Comparison of ENCODE assay signal across 8 cellular contexts in genomic region chr1:153510984-153511410, GRCh38. TPM values are rescaled to one million over a fixed set of nuclear protein-coding genes. Genes with fewer than 3 reads are reported as not detected.
A peak's percentile ranks its signal among the peaks of the same experiment; 100 is the strongest.
DNase-seq lines count a peak whose midpoint lies in the region; ATAC-seq and TF ChIP-seq lines count a peak whose summit lies in the region.

No MANE protein-coding gene starts in this region.

- peak; percentile 81 for DNase-seq in EH (ENCODE audit: low read depth)
- peak; percentile 90 for DNase-seq in RPMI8226
- DNase-seq in activated T-helper 1 cell treated with anti-CD3 and anti-CD28 coated beads, Interleukin-12 subunit alpha, Interleukin-12 subunit beta, Interleukin-2, Interleukin-4 antibody, amounts not matched to agents 30 ng/mL and 10 ng/mL and 1 ng/mL, durations not matched to agents 14 hours and 24 hours and 36 hours (ENCODE audit: low spot score): peak; percentile 65
- DNase-seq in fibroblast of the aortic adventitia (ENCODE audit: low read depth): peak; percentile 84
- DNase-seq in occipital lobe (lab: John Stamatoyannopoulos, UW): peak; percentile 49
- peak; percentile 83 for DNase-seq in testis

- H3K27ac Mint-ChIP-seq in activated T-helper 1 cell treated with anti-CD3 and anti-CD28 coated beads, Interleukin-12 subunit alpha, Interleukin-12 subunit beta, Interleukin-2, Interleukin-4 antibody, amounts not matched to agents 30 ng/mL and 10 ng/mL and 1 ng/mL, durations not matched to agents 14 hours and 24 hours and 36 hours: peak overlapping the region; percentile 55

- no peaks in the 10 kb centered on the region for H3K9me3 Mint-ChIP-seq in activated T-helper 1 cell treated with anti-CD3 and anti-CD28 coated beads, Interleukin-12 subunit alpha, Interleukin-12 subunit beta, Interleukin-2, Interleukin-4 antibody, amounts not matched to agents 30 ng/mL and 10 ng/mL and 1 ng/mL, durations not matched to agents 14 hours and 24 hours and 36 hours

- WGBS in testis, 2 donors: 16 to 42% methylated on average over 7 of the region's 7 CpGs

- H3K27me3 Mint-ChIP-seq in activated T-helper 1 cell treated with anti-CD3 and anti-CD28 coated beads, Interleukin-12 subunit alpha, Interleukin-12 subunit beta, Interleukin-2, Interleukin-4 antibody, amounts not matched to agents 30 ng/mL and 10 ng/mL and 1 ng/mL, durations not matched to agents 14 hours and 24 hours and 36 hours (ENCODE audit: insufficient read depth): peaks cover 2% of the 10 kb centered on the region

- no peak overlapping the region for H3K4me3 Mint-ChIP-seq in activated T-helper 1 cell treated with anti-CD3 and anti-CD28 coated beads, Interleukin-12 subunit alpha, Interleukin-12 subunit beta, Interleukin-2, Interleukin-4 antibody, amounts not matched to agents 30 ng/mL and 10 ng/mL and 1 ng/mL, durations not matched to agents 14 hours and 24 hours and 36 hours

- H3K4me1 Mint-ChIP-seq in activated T-helper 1 cell treated with anti-CD3 and anti-CD28 coated beads, Interleukin-12 subunit alpha, Interleukin-12 subunit beta, Interleukin-2, Interleukin-4 antibody, amounts not matched to agents 30 ng/mL and 10 ng/mL and 1 ng/mL, durations not matched to agents 14 hours and 24 hours and 36 hours (ENCODE audit: low read depth): peaks cover 21% of the 10 kb centered on the region

- no peak overlapping the region for H3K27ac ChIP-seq in testis

- H3K4me1 ChIP-seq in testis: peaks cover 27% of the 10 kb centered on the region

- no peak for TF ChIP-seq POLR2A in testis (IDR thresholded peaks at IDR 0.05)

- no peaks in the 10 kb centered on the region for H3K27me3 ChIP-seq in testis

- H3K36me3 ChIP-seq in testis (ENCODE audit: low read depth, missing control alignments): no peaks in the 10 kb centered on the region

- H3K4me3 ChIP-seq in fibroblast of the aortic adventitia (ENCODE audit: low read depth, low read length) (no peak overlapping the region), testis (no peak overlapping the region)

- intact Hi-C loops in activated T-helper 1 cell treated with anti-CD3 and anti-CD28 coated beads, Interleukin-12 subunit alpha, Interleukin-12 subunit beta, Interleukin-2, Interleukin-4 antibody, amounts not matched to agents 30 ng/mL and 10 ng/mL and 1 ng/mL, durations not matched to agents 14 hours and 24 hours and 36 hours (cut with micrococcal nuclease): loop anchor here (1.0 to 2.0 kb wide), 6 partner anchors 21 to 238 kb away; partner anchors contain the start of gene ILF2
- intact Hi-C loops in testis (cut with DNase I; ENCODE audit: low total_unique reads): loop anchor here (5.0 kb wide), 1 partner anchor 61 kb away; no protein-coding TSS in a partner anchor

- no peaks in the 10 kb centered on the region for H3K36me3 Mint-ChIP-seq in activated T-helper 1 cell treated with anti-CD3 and anti-CD28 coated beads, Interleukin-12 subunit alpha, Interleukin-12 subunit beta, Interleukin-2, Interleukin-4 antibody, amounts not matched to agents 30 ng/mL and 10 ng/mL and 1 ng/mL, durations not matched to agents 14 hours and 24 hours and 36 hours (ENCODE audit: low read depth)

- no peaks in the 10 kb centered on the region for H3K9me3 ChIP-seq in testis

- peak; percentile 89 for TF ChIP-seq CTCF in LNCAP (IDR thresholded peaks at IDR 0.05)
- peak; percentile 96 for TF ChIP-seq CTCF in fibroblast of the aortic adventitia (IDR thresholded peaks at IDR 0.05; ENCODE audit: insufficient read depth, low read length)
- peak; percentile 51 to 76 (median 73) for TF ChIP-seq CTCF in testis (IDR thresholded peaks at IDR 0.05)

- no peak for ATAC-seq in HG03025 (IDR thresholded peaks at IDR 0.05; ENCODE audit: low FRiP score, unreplicated experiment)

RNA-seq across cellular contexts. Expression of gene S100A6, which starts 24.8 kb away (rescaled TPM):
- total RNA-seq in activated T-helper 1 cell treated with anti-CD3 and anti-CD28 coated beads, Interleukin-12 subunit alpha, Interleukin-12 subunit beta, Interleukin-2, Interleukin-4 antibody, amounts not matched to agents 30 ng/mL and 10 ng/mL and 1 ng/mL, durations not matched to agents 14 hours and 24 hours and 36 hours: 154 and 159 TPM in 2 replicates
- total RNA-seq in fibroblast of the aortic adventitia (ENCODE audit: low replicate concordance) (681 and 1,303 TPM in 2 replicates), occipital lobe (9.2 TPM), testis (10 to 100 TPM; 30.9 to 57.4 TPM)
- polyA plus RNA-seq in testis (ENCODE audit: insufficient read depth, low read depth, low replicate concordance): 372 TPM

RNA-seq across cellular contexts. Expression of gene S100A5, which starts 29.7 kb away (rescaled TPM):
- total RNA-seq in activated T-helper 1 cell treated with anti-CD3 and anti-CD28 coated beads, Interleukin-12 subunit alpha, Interleukin-12 subunit beta, Interleukin-2, Interleukin-4 antibody, amounts not matched to agents 30 ng/mL and 10 ng/mL and 1 ng/mL, durations not matched to agents 14 hours and 24 hours and 36 hours: 1.3 and 1.6 TPM in 2 replicates
- total RNA-seq in fibroblast of the aortic adventitia (ENCODE audit: low replicate concordance) (0.99 TPM in 1 of 2 replicates, not detected in the other), occipital lobe (not detected), testis (1 to 10 TPM in 1 of 2 donors, not detected in 1; 1.3 TPM)
- not detected for polyA plus RNA-seq in testis (ENCODE audit: insufficient read depth, low read depth, low replicate concordance)

RNA-seq across cellular contexts. Expression of gene S100A4, which starts 34.6 kb away (rescaled TPM):
- 165 and 167 TPM in 2 replicates for total RNA-seq in activated T-helper 1 cell treated with anti-CD3 and anti-CD28 coated beads, Interleukin-12 subunit alpha, Interleukin-12 subunit beta, Interleukin-2, Interleukin-4 antibody, amounts not matched to agents 30 ng/mL and 10 ng/mL and 1 ng/mL, durations not matched to agents 14 hours and 24 hours and 36 hours
- 203 and 585 TPM in 2 replicates for total RNA-seq in fibroblast of the aortic adventitia (ENCODE audit: low replicate concordance)
- 0.62 TPM for total RNA-seq in occipital lobe
- 10 to 100 TPM; 15.8 to 23.8 TPM for total RNA-seq in testis
- polyA plus RNA-seq in testis (ENCODE audit: insufficient read depth, low read depth, low replicate concordance): 146 TPM

RNA-seq across cellular contexts. Expression of gene S100A3, which starts 38.1 kb away (rescaled TPM):
- total RNA-seq in activated T-helper 1 cell treated with anti-CD3 and anti-CD28 coated beads, Interleukin-12 subunit alpha, Interleukin-12 subunit beta, Interleukin-2, Interleukin-4 antibody, amounts not matched to agents 30 ng/mL and 10 ng/mL and 1 ng/mL, durations not matched to agents 14 hours and 24 hours and 36 hours: not detected in 2 replicates
- 4.3 TPM in 1 of 2 replicates, not detected in the other for total RNA-seq in fibroblast of the aortic adventitia (ENCODE audit: low replicate concordance)
- total RNA-seq in occipital lobe: not detected
- not detected for total RNA-seq in testis
- 0.67 TPM for polyA plus RNA-seq in testis (ENCODE audit: insufficient read depth, low read depth, low replicate concordance)

RNA-seq across cellular contexts. Expression of gene S100A7, which starts 50.5 kb away (rescaled TPM):
- not detected in 2 replicates for total RNA-seq in activated T-helper 1 cell treated with anti-CD3 and anti-CD28 coated beads, Interleukin-12 subunit alpha, Interleukin-12 subunit beta, Interleukin-2, Interleukin-4 antibody, amounts not matched to agents 30 ng/mL and 10 ng/mL and 1 ng/mL, durations not matched to agents 14 hours and 24 hours and 36 hours
- total RNA-seq in fibroblast of the aortic adventitia (ENCODE audit: low replicate concordance): not detected in 2 replicates
- not detected for total RNA-seq in occipital lobe
- total RNA-seq in testis: not detected
- polyA plus RNA-seq in testis (ENCODE audit: insufficient read depth, low read depth, low replicate concordance): not detected

Comparison
In these comparisons a context has a peak if more than half of its experiments do, and no peak if none do; other contexts are left out.
1. RNA of gene S100A4, which starts 34.6 kb away (total RNA-seq): 203 to 585 TPM in fibroblast of the aortic adventitia, 165 to 167 TPM in activated T-helper 1 cell treated with anti-CD3 and anti-CD28 coated beads, Interleukin-12 subunit alpha, Interleukin-12 subunit beta, Interleukin-2, Interleukin-4 antibody, amounts not matched to agents 30 ng/mL and 10 ng/mL and 1 ng/mL, durations not matched to agents 14 hours and 24 hours and 36 hours and 15.8 to 23.8 TPM in testis; 0.62 TPM in occipital lobe (single experiment); every median in the first group is over 10 times any median in the second.
2. Peak in every context shown above with its lines, with median percentiles within 50 percentile points of each other: DNase-seq and CTCF ChIP-seq.